In genomic region chr19:54630784-54631183, GRCh38 we compare ENCODE assay signal across 30 cellular contexts. TPM values are rescaled to one million over a fixed set of nuclear protein-coding genes. Genes with fewer than 3 reads are reported as not detected.
DNase-seq lines count a peak whose midpoint lies in the region; ATAC-seq, FAIRE-seq and TF ChIP-seq lines count a peak whose summit lies in the region.
"Had no signal": no experiment of that assay in that cellular context is flagged by ENCODE, and none has a peak within 500 bp of the region (broad histone marks: within the 10 kb centered on the region; RNA-seq: fewer than 3 reads in every experiment).

No MANE protein-coding gene starts in this region.

- H3K9ac ChIP-seq in GM12878 (ENCODE audit: control insufficient read depth, insufficient read depth, low read length) = no peak overlapping the region
- H3K9ac ChIP-seq in subcutaneous abdominal adipose tissue (ENCODE audit: low read length in 5 of 5) = peak overlapping the region in 1 of 5 donors; percentile 30

- TF ChIP-seq RAD21 in GM12878 (IDR thresholded peaks at IDR 0.05; ENCODE audit: insufficient read depth, low read depth, low read length) = no peak

- H3K27ac ChIP-seq in GM12878 (ENCODE audit: control insufficient read depth, insufficient read depth) (peak overlapping the region; percentile 15; the same call in 1 of the 2 replicates), subcutaneous abdominal adipose tissue (ENCODE audit: low read depth, low read length) (no peak overlapping the region)
- H3K27ac ChIP-seq: body of pancreas, foreskin keratinocyte, SJSA1, thyroid gland had no signal

- peaks cover 27% of the 10 kb centered on the region for H3K4me1 ChIP-seq in GM12878 (ENCODE audit: control insufficient read depth, insufficient read depth, low read length)
- peaks cover 44% of the 10 kb centered on the region for H3K4me1 ChIP-seq in mononuclear cell (ENCODE audit: insufficient read depth, low read length)
- peaks cover 0 to 17% (median 4%) of the 10 kb centered on the region in 5 donors for H3K4me1 ChIP-seq in subcutaneous abdominal adipose tissue (ENCODE audit: control insufficient read depth in 5 of 5, insufficient read depth in 5 of 5, low read length in 5 of 5)
- H3K4me1 ChIP-seq: body of pancreas, foreskin keratinocyte, SJSA1, thyroid gland had no signal

- WGBS in GM12878 (ENCODE audit: insufficient coverage, insufficient replicate concordance, low lambda C conversion rate, missing lambda C conversion rate) = 40% methylated on average over 6 of the region's 6 CpGs

- H3K36me3 ChIP-seq in GM12878 (ENCODE audit: control insufficient read depth in 2 of 2, insufficient read depth in 2 of 2, low read length in 1 of 2) (peaks cover 20 to 32% of the 10 kb centered on the region in 2 experiments; a peak in 3 of 4 replicates), subcutaneous abdominal adipose tissue (ENCODE audit: control insufficient read depth in 5 of 5, insufficient read depth in 5 of 5, low read length in 5 of 5) (no peaks in the 10 kb centered on the region)
- H3K36me3 ChIP-seq: SJSA1, thyroid gland had no signal

- no peaks in the 10 kb centered on the region for H3K4me1 Mint-ChIP-seq in WTC11
- H3K4me1 Mint-ChIP-seq: activated CD4-positive, alpha-beta T cell treated with anti-CD3 and anti-CD28 coated beads for 36 hours had no signal

- H3K9me3 Mint-ChIP-seq in WTC11 = peaks cover 49% of the 10 kb centered on the region
- H3K9me3 Mint-ChIP-seq: activated T-cell treated with anti-CD3 and anti-CD28 coated beads, Interleukin-2, amount 50 U/mL, for 4 hours had no signal

- no peak overlapping the region for H3K27ac Mint-ChIP-seq in WTC11
- H3K27ac Mint-ChIP-seq: activated CD4-positive, alpha-beta T cell treated with anti-CD3 and anti-CD28 coated beads for 36 hours had no signal

- H3K4me3 Mint-ChIP-seq in WTC11 = no peak overlapping the region
- H3K4me3 Mint-ChIP-seq: activated CD4-positive, alpha-beta T cell treated with anti-CD3 and anti-CD28 coated beads for 36 hours; activated T-cell treated with anti-CD3 and anti-CD28 coated beads, Interleukin-2, amount 50 U/mL, for 4 hours had no signal

- no peak for TF ChIP-seq EP300 in GM12878 (IDR thresholded peaks at IDR 0.05; ENCODE audit: borderline replicate concordance in 1 of 2, control insufficient read depth in 1 of 2, low read depth in 2 of 2, low read length in 2 of 2)

- no peaks in the 10 kb centered on the region for H3K27me3 ChIP-seq in GM12878 (replicated peaks in 1 of 2; ENCODE audit: control insufficient read depth in 2 of 2, insufficient read depth in 2 of 2, low read length in 1 of 2)
- no peaks in the 10 kb centered on the region for H3K27me3 ChIP-seq in mononuclear cell (ENCODE audit: insufficient read depth, low read length)
- H3K27me3 ChIP-seq in subcutaneous abdominal adipose tissue (ENCODE audit: control insufficient read depth in 5 of 5, insufficient read depth in 4 of 5, low read length in 5 of 5) = peaks cover 0 to 16% (median 5%) of the 10 kb centered on the region in 5 donors
- H3K27me3 ChIP-seq: body of pancreas, foreskin keratinocyte, SJSA1, thyroid gland had no signal

- BruUV-seq in GM12878 (replicated peaks; lab: Mats Ljungman, UMichigan) = no TSS peak

- in situ Hi-C loops in GM12878 (cut with MboI) = loop anchor here (5.0 kb wide), 1 partner anchor 348 kb away; the partner anchor contains the start of gene LILRB2

- TF ChIP-seq POLR2A in GM12892 (IDR thresholded peaks at IDR 0.05; ENCODE audit: low read depth, low read length) = peak; percentile 14; the same call in 1 of the 2 replicates
- TF ChIP-seq POLR2A in GM12878 (IDR thresholded peaks at IDR 0.05; ENCODE audit: low read depth, low read length) = no peak; the same call in 1 of the 2 replicates

- RAD21 ChIA-PET in GM12878 (lab: Charles Lee; ENCODE audit: unreplicated experiment) = no interaction called here

- POLR2A ChIA-PET in GM12878 (lab: Charles Lee) = no interaction called here
- POLR2A ChIA-PET in WTC11 (lab: Charles Lee) = no interaction called here

- H3K36me3 Mint-ChIP-seq in WTC11 = peaks cover 47% of the 10 kb centered on the region

- ATAC-seq in GM12878 = no peak; the same call in 2 of the 3 replicates
- no peak for ATAC-seq in left colon
- no peak for ATAC-seq in WTC11
- ATAC-seq: activated CD4-positive, alpha-beta T cell treated with anti-CD3 and anti-CD28 coated beads for 36 hours; activated T-cell treated with anti-CD3 and anti-CD28 coated beads, Interleukin-2, amount 50 U/mL, for 4 hours; body of pancreas; foreskin keratinocyte had no signal

- H3K4me3 ChIP-seq in GM12878 (no peak overlapping the region), mononuclear cell (ENCODE audit: low read length) (peak overlapping the region; percentile 44), subcutaneous abdominal adipose tissue (ENCODE audit: low read depth in 1 of 5, low read length in 5 of 5) (peak overlapping the region; percentile 27 to 52 (median 47))
- H3K4me3 ChIP-seq: body of pancreas, SJSA1, smooth muscle cell, thyroid gland had no signal

- CTCF ChIA-PET in GM12878 (lab: Yijun Ruan, JAX) (interaction anchor here (0.9 to 1.1 kb wide), 2 partner anchors 13 to 58 kb away, joined by 3 read pairs; no protein-coding TSS in a partner anchor), WTC11 (lab: Charles Lee) (no interaction called here)

- no peaks in the 10 kb centered on the region; the same call in 2 of the 3 replicates for H3K9me3 ChIP-seq in GM12878 (replicated peaks; ENCODE audit: control insufficient read depth, insufficient read depth, low read length)
- H3K9me3 ChIP-seq in mononuclear cell (ENCODE audit: low read depth, low read length) = no peaks in the 10 kb centered on the region
- peaks cover 0 to 6% (median 4%) of the 10 kb centered on the region in 5 donors for H3K9me3 ChIP-seq in subcutaneous abdominal adipose tissue (ENCODE audit: control insufficient read depth in 5 of 5, low read length in 5 of 5)
- H3K9me3 ChIP-seq: body of pancreas, SJSA1, thyroid gland had no signal

- SMC1A ChIA-PET in GM12878 (lab: Charles Lee; ENCODE audit: uncharacterized antibody, unreplicated experiment) = interaction anchor here (1.3 kb wide), 1 partner anchor 192 kb away, joined by 3 read pairs; no protein-coding TSS in a partner anchor

- intact Hi-C loops in GM12878 (cut with micrococcal nuclease; ENCODE audit: unreplicated experiment) = no loop called here
- intact Hi-C loops in left colon (cut with DNase I, micrococcal nuclease) = no loop called here

- no peak for DNase-seq in GM12892 (ENCODE audit: insufficient read length)
- DNase-seq in GM12878 (ENCODE audit: low read depth, low spot score) = no peak
- no peak for DNase-seq in left colon
- no peak for DNase-seq in NCI-H748 treated with DMSO at 0.1 percent for 48 hours (lab: John Stamatoyannopoulos, UW)
- no peak for DNase-seq in WTC11 (ENCODE audit: low spot score)
- DNase-seq: activated CD4-positive, alpha-beta T cell treated with anti-CD3 and anti-CD28 coated beads for 36 hours; activated naive CD4-positive, alpha-beta T cell; activated T-cell treated with anti-CD3 and anti-CD28 coated beads, Interleukin-2, amount 50 U/mL, for 4 hours; effector CD8-positive, alpha-beta T cell; foreskin keratinocyte; hippocampal formation; Karpas-422; NCI-H1694 treated with DMSO at 0.1 percent for 48 hours; NCI-H2171; NCI-H510A treated with DMSO at 0.1 percent for 48 hours; NK-92 treated with Interleukin-12 subunit alpha and Interleukin-12 subunit beta, amount 100 ng/mL, for 24 hours; occipital lobe; stimulated activated CD4-positive, alpha-beta T cell treated with anti-CD3 and anti-CD28 coated beads, Interleukin-2, amount 100 ng/mL, for 48 hours; stimulated activated naive CD4-positive, alpha-beta T cell; thyroid gland had no signal

- H3K79me2 ChIP-seq in GM12878 (ENCODE audit: control insufficient read depth, insufficient read depth, low read length) = peaks cover 40% of the 10 kb centered on the region

- TF ChIP-seq CTCF in GM12878 (IDR thresholded peaks at IDR 0.05 in 2 of 3, conservative IDR thresholded peaks at IDR 0.05 in 1 of 3; ENCODE audit: control insufficient read depth in 2 of 3, extremely low read depth in 1 of 3, insufficient read depth in 1 of 3, low read depth in 3 of 3, low read length in 3 of 3) (no peak), WTC11 (IDR thresholded peaks at IDR 0.05) (no peak)

- no peaks in the 10 kb centered on the region for H4K20me1 ChIP-seq in GM12878 (ENCODE audit: control insufficient read depth, insufficient read depth)

- peaks cover 9% of the 10 kb centered on the region for H3K27me3 Mint-ChIP-seq in WTC11 (ENCODE audit: low read depth)

- H3K4me2 ChIP-seq in GM12878 (ENCODE audit: control insufficient read depth, insufficient read depth) = no peak overlapping the region
- H3K4me2 ChIP-seq: smooth muscle cell had no signal

- FAIRE-seq in GM12892 (lab: Jason Lieb, UNC) (no peak), GM12878 (lab: Jason Lieb, UNC) (no peak)
- FAIRE-seq: H54, RCC 7860 had no signal

- H2AFZ ChIP-seq in GM12878 (ENCODE audit: control insufficient read depth, low read depth, low read length) = no peak overlapping the region

RNA-seq across cellular contexts. Expression of gene LILRB1, which starts 0.5 kb away (rescaled TPM):
- 61.0 TPM for polyA plus RNA-seq in GM12892 (2012; ENCODE audit: missing spikeins)
- 444 and 455 TPM in 2 replicates for total RNA-seq in GM12878 (2013; cell fraction: nucleolus; rRNA removed)
- total RNA-seq in GM12878 (2014; rRNA removed) (49.4 and 59.7 TPM in 2 replicates), GM12878 (2014; rRNA removed; fragmentation: Illumina TruSeq; extraction: Trizol) (39.8 and 40.9 TPM in 2 replicates), GM12878 (2021) (61.5 and 70.5 TPM in 2 replicates), mononuclear cell (13.6 TPM), left colon (1 to 10 TPM; 2.5 to 4.1 TPM), WTC11 (2021) (0.09 TPM in 1 of 3 replicates, not detected in the others)
- 30.7 TPM for polyA plus RNA-seq in GM12878 (2011; ENCODE audit: low read depth)
- polyA plus RNA-seq in GM12878 (2011; rRNA removed) (36.2 and 66.8 TPM in 2 replicates), GM12878 (2014; fragmentation: Illumina TruSeq; extraction: Trizol) (30.5 and 56.8 TPM in 2 replicates), GM12878 (2014; fragmentation: Nextera tagmentation; extraction: Ambion mirVana) (10 to 100 TPM in 1 of 2 experiments, 1 to 10 TPM in 1; 4.9 to 15.9 TPM), GM12878 (2014; rRNA removed) (92.2 and 96.2 TPM in 2 replicates), GM12878 (2016; fragmentation: Nextera tagmentation; extraction: Ambion mirVana) (10 to 100 TPM; 41.8 to 43.3 TPM)
- 70.8 and 98.8 TPM in 2 replicates for polyA plus RNA-seq in GM12878 (2011; cell fraction: cytosol; rRNA removed)
- polyA plus RNA-seq in GM12878 (2011; cell fraction: nucleus; rRNA removed) = 272 and 290 TPM in 2 replicates
- polyA plus RNA-seq in GM12878 (2012) = 85.9 and 97.0 TPM in 2 replicates
- polyA minus RNA-seq in GM12878 (2011; rRNA and poly(A)+ RNA removed) = 77.6 and 102 TPM in 2 replicates
- 22.2 and 23.7 TPM in 2 replicates for polyA minus RNA-seq in GM12878 (2011; cell fraction: cytosol; rRNA and poly(A)+ RNA removed)
- 105 and 129 TPM in 2 replicates for polyA minus RNA-seq in GM12878 (2011; cell fraction: nucleus; rRNA and poly(A)+ RNA removed)
- total RNA-seq: activated CD4-positive, alpha-beta T cell treated with anti-CD3 and anti-CD28 coated beads for 36 hours; foreskin keratinocyte; lung microvascular endothelial cell; occipital lobe; renal cortical epithelial cell; SJSA1; smooth muscle cell; T-helper 1 cell treated with Interleukin-12 subunit alpha and Interleukin-12 subunit beta and Interleukin-4 antibody, amounts not matched to agents 30 ng/mL and 1 ng/mL, for 36 hours had no signal
- polyA plus RNA-seq: foreskin keratinocyte, smooth muscle cell had no signal

RNA-seq across cellular contexts. Expression of gene LILRB4, which starts 32.0 kb away (rescaled TPM):
- 6.5 TPM for polyA plus RNA-seq in GM12892 (2012; ENCODE audit: missing spikeins)
- total RNA-seq in GM12878 (2013; cell fraction: nucleolus; rRNA removed) = 18.8 and 20.1 TPM in 2 replicates
- 18.3 and 18.4 TPM in 2 replicates for total RNA-seq in GM12878 (2014; rRNA removed)
- 16.2 and 16.5 TPM in 2 replicates for total RNA-seq in GM12878 (2014; rRNA removed; fragmentation: Illumina TruSeq; extraction: Trizol)
- total RNA-seq in GM12878 (2021) = 25.2 and 26.0 TPM in 2 replicates
- polyA plus RNA-seq in GM12878 (2011; ENCODE audit: low read depth) = 2.5 TPM
- 1.5 and 3.1 TPM in 2 replicates for polyA plus RNA-seq in GM12878 (2011; rRNA removed)
- polyA plus RNA-seq in GM12878 (2011; cell fraction: cytosol; rRNA removed) = 3.9 and 4.7 TPM in 2 replicates
- 7.5 and 8.1 TPM in 2 replicates for polyA plus RNA-seq in GM12878 (2011; cell fraction: nucleus; rRNA removed)
- 5.3 and 5.5 TPM in 2 replicates for polyA plus RNA-seq in GM12878 (2012)
- 17.4 and 28.7 TPM in 2 replicates for polyA plus RNA-seq in GM12878 (2014; fragmentation: Illumina TruSeq; extraction: Trizol)
- polyA plus RNA-seq in GM12878 (2014; fragmentation: Nextera tagmentation; extraction: Ambion mirVana) = 1 to 10 TPM; 2.0 to 4.9 TPM
- 39.8 and 39.9 TPM in 2 replicates for polyA plus RNA-seq in GM12878 (2014; rRNA removed)
- polyA plus RNA-seq in GM12878 (2016; fragmentation: Nextera tagmentation; extraction: Ambion mirVana) = 10 to 100 TPM; 14.3 to 15.5 TPM
- polyA minus RNA-seq in GM12878 (2011; rRNA and poly(A)+ RNA removed) = 3.7 and 4.8 TPM in 2 replicates
- polyA minus RNA-seq in GM12878 (2011; cell fraction: cytosol; rRNA and poly(A)+ RNA removed) = 1.1 TPM in 1 of 2 replicates, not detected in the other
- 2.9 and 3.0 TPM in 2 replicates for polyA minus RNA-seq in GM12878 (2011; cell fraction: nucleus; rRNA and poly(A)+ RNA removed)
- total RNA-seq in mononuclear cell = 16.7 TPM
- total RNA-seq in left colon = 1 to 10 TPM; 2.1 to 5.0 TPM
- not detected in 3 replicates for total RNA-seq in WTC11 (2021)
- total RNA-seq: activated CD4-positive, alpha-beta T cell treated with anti-CD3 and anti-CD28 coated beads for 36 hours; foreskin keratinocyte; lung microvascular endothelial cell; renal cortical epithelial cell; SJSA1; smooth muscle cell; T-helper 1 cell treated with Interleukin-12 subunit alpha and Interleukin-12 subunit beta and Interleukin-4 antibody, amounts not matched to agents 30 ng/mL and 1 ng/mL, for 36 hours had no signal
- polyA plus RNA-seq: foreskin keratinocyte, smooth muscle cell had no signal

RNA-seq across cellular contexts. Expression of gene LILRA1, which starts 37.4 kb away (rescaled TPM):
- not detected for polyA plus RNA-seq in GM12892 (2012; ENCODE audit: missing spikeins)
- total RNA-seq in GM12878 (2013; cell fraction: nucleolus; rRNA removed) = 0.27 and 0.65 TPM in 2 replicates
- total RNA-seq in GM12878 (2014; rRNA removed) (not detected in 2 replicates), GM12878 (2014; rRNA removed; fragmentation: Illumina TruSeq; extraction: Trizol) (not detected in 2 replicates), GM12878 (2021) (not detected in 2 replicates), mononuclear cell (18.5 TPM), left colon (under 1 TPM in 1 of 2 donors, not detected in 1; 0.61 TPM), WTC11 (2021) (not detected in 3 replicates)
- 0.10 TPM for polyA plus RNA-seq in GM12878 (2011; ENCODE audit: low read depth)
- polyA plus RNA-seq in GM12878 (2011; rRNA removed) (not detected in 2 replicates), GM12878 (2014; fragmentation: Illumina TruSeq; extraction: Trizol) (0.04 TPM in 1 of 2 replicates, not detected in the other), GM12878 (2014; fragmentation: Nextera tagmentation; extraction: Ambion mirVana) (not detected), GM12878 (2014; rRNA removed) (not detected in 2 replicates), GM12878 (2016; fragmentation: Nextera tagmentation; extraction: Ambion mirVana) (not detected)
- 0.03 TPM in 1 of 2 replicates, not detected in the other for polyA plus RNA-seq in GM12878 (2011; cell fraction: cytosol; rRNA removed)
- not detected in 2 replicates for polyA plus RNA-seq in GM12878 (2011; cell fraction: nucleus; rRNA removed)
- polyA plus RNA-seq in GM12878 (2012) = 0.16 and 0.21 TPM in 2 replicates
- polyA minus RNA-seq in GM12878 (2011; rRNA and poly(A)+ RNA removed) = not detected in 2 replicates
- polyA minus RNA-seq in GM12878 (2011; cell fraction: cytosol; rRNA and poly(A)+ RNA removed) = not detected in 2 replicates
- not detected in 2 replicates for polyA minus RNA-seq in GM12878 (2011; cell fraction: nucleus; rRNA and poly(A)+ RNA removed)
- total RNA-seq: activated CD4-positive, alpha-beta T cell treated with anti-CD3 and anti-CD28 coated beads for 36 hours; activated T-cell treated with anti-CD3 and anti-CD28 coated beads, Interleukin-2, amount 50 U/mL, for 4 hours; foreskin keratinocyte; lung microvascular endothelial cell; renal cortical epithelial cell; SJSA1; smooth muscle cell; T-helper 1 cell treated with Interleukin-12 subunit alpha and Interleukin-12 subunit beta and Interleukin-4 antibody, amounts not matched to agents 30 ng/mL and 1 ng/mL, for 36 hours had no signal
- polyA plus RNA-seq: foreskin keratinocyte, smooth muscle cell had no signal

RNA-seq across cellular contexts. Expression of gene LILRA2, which starts 57.2 kb away (rescaled TPM):
- polyA plus RNA-seq in GM12892 (2012; ENCODE audit: missing spikeins) = 0.93 TPM
- 2.1 and 2.4 TPM in 2 replicates for total RNA-seq in GM12878 (2013; cell fraction: nucleolus; rRNA removed)
- total RNA-seq in GM12878 (2014; rRNA removed) (0.38 and 0.51 TPM in 2 replicates), GM12878 (2014; rRNA removed; fragmentation: Illumina TruSeq; extraction: Trizol) (0.40 and 0.60 TPM in 2 replicates), GM12878 (2021) (1.1 and 1.5 TPM in 2 replicates), mononuclear cell (41.5 TPM), left colon (1 to 10 TPM in 1 of 2 donors, under 1 TPM in 1; 0.55 to 1.1 TPM), WTC11 (2021) (not detected in 3 replicates)
- polyA plus RNA-seq in GM12878 (2011; ENCODE audit: low read depth) = 0.14 TPM
- polyA plus RNA-seq in GM12878 (2011; rRNA removed) (0.10 and 0.20 TPM in 2 replicates), GM12878 (2014; fragmentation: Illumina TruSeq; extraction: Trizol) (0.13 and 0.91 TPM in 2 replicates), GM12878 (2014; fragmentation: Nextera tagmentation; extraction: Ambion mirVana) (under 1 TPM; 0.16 to 0.24 TPM), GM12878 (2014; rRNA removed) (1.1 and 1.8 TPM in 2 replicates), GM12878 (2016; fragmentation: Nextera tagmentation; extraction: Ambion mirVana) (under 1 TPM; 0.43 TPM)
- polyA plus RNA-seq in GM12878 (2011; cell fraction: cytosol; rRNA removed) = 0.18 and 0.36 TPM in 2 replicates
- polyA plus RNA-seq in GM12878 (2011; cell fraction: nucleus; rRNA removed) = 0.12 and 0.22 TPM in 2 replicates
- 0.73 and 0.89 TPM in 2 replicates for polyA plus RNA-seq in GM12878 (2012)
- 0.36 TPM in 1 of 2 replicates, not detected in the other for polyA minus RNA-seq in GM12878 (2011; rRNA and poly(A)+ RNA removed)
- not detected in 2 replicates for polyA minus RNA-seq in GM12878 (2011; cell fraction: cytosol; rRNA and poly(A)+ RNA removed)
- polyA minus RNA-seq in GM12878 (2011; cell fraction: nucleus; rRNA and poly(A)+ RNA removed) = 0.24 TPM in 1 of 2 replicates, not detected in the other
- total RNA-seq: activated CD4-positive, alpha-beta T cell treated with anti-CD3 and anti-CD28 coated beads for 36 hours; activated T-cell treated with anti-CD3 and anti-CD28 coated beads, Interleukin-2, amount 50 U/mL, for 4 hours; foreskin keratinocyte; lung microvascular endothelial cell; renal cortical epithelial cell; SJSA1; smooth muscle cell had no signal
- polyA plus RNA-seq: foreskin keratinocyte, smooth muscle cell had no signal

Comparison
In these comparisons a context has a peak if more than half of its experiments do, and no peak if none do; other contexts are left out.
1. RNA of gene LILRA1, which starts 37.4 kb away (total RNA-seq): 18.5 TPM in mononuclear cell (single experiment); 0.61 TPM in left colon, 0.27 to 0.65 TPM in GM12878 and not detected in WTC11; every median in the first group is over 10 times any median in the second.